ENCODE assay signal across 2 cellular contexts in genomic region chr1:46136711-46137110, GRCh38.
TF ChIP-seq lines count a peak whose summit lies in the region.

No MANE protein-coding gene starts in this region.

TF ChIP-seq in SK-N-SH, 30 proteins besides CTCF, POLR2A, EP300 and RAD21 (continued from another document):
- TF ChIP-seq, protein P1, sequence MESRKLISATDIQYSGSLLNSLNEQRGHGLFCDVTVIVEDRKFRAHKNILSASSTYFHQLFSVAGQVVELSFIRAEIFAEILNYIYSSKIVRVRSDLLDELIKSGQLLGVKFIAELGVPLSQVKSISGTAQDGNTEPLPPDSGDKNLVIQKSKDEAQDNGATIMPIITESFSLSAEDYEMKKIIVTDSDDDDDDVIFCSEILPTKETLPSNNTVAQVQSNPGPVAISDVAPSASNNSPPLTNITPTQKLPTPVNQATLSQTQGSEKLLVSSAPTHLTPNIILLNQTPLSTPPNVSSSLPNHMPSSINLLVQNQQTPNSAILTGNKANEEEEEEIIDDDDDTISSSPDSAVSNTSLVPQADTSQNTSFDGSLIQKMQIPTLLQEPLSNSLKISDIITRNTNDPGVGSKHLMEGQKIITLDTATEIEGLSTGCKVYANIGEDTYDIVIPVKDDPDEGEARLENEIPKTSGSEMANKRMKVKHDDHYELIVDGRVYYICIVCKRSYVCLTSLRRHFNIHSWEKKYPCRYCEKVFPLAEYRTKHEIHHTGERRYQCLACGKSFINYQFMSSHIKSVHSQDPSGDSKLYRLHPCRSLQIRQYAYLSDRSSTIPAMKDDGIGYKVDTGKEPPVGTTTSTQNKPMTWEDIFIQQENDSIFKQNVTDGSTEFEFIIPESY (IDR thresholded peaks at IDR 0.05; ENCODE audit: borderline replicate concordance, low read depth): no peak
- no peak for TF ChIP-seq FOSL2 (IDR thresholded peaks at IDR 0.05; ENCODE audit: borderline replicate concordance, low read depth)
- TF ChIP-seq NRF1 (IDR thresholded peaks at IDR 0.05; ENCODE audit: low read depth, low read length): no peak
- no peak for TF ChIP-seq IRF3 (IDR thresholded peaks at IDR 0.05; ENCODE audit: low read depth, low read length)
- no peak for TF ChIP-seq MEF2A (IDR thresholded peaks at IDR 0.05; ENCODE audit: borderline replicate concordance, low read depth)
- TF ChIP-seq, protein P2, sequence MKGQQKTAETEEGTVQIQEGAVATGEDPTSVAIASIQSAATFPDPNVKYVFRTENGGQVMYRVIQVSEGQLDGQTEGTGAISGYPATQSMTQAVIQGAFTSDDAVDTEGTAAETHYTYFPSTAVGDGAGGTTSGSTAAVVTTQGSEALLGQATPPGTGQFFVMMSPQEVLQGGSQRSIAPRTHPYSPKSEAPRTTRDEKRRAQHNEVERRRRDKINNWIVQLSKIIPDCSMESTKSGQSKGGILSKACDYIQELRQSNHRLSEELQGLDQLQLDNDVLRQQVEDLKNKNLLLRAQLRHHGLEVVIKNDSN (IDR thresholded peaks at IDR 0.05; ENCODE audit: borderline replicate concordance, low read depth): no peak
- TF ChIP-seq NFIC (IDR thresholded peaks at IDR 0.05; ENCODE audit: borderline replicate concordance): no peak
- TF ChIP-seq YY1 (IDR thresholded peaks at IDR 0.05; ENCODE audit: low read depth): no peak
- no peak for TF ChIP-seq TCF12 (IDR thresholded peaks at IDR 0.05)
- no peak for TF ChIP-seq RXRA (IDR thresholded peaks at IDR 0.05; ENCODE audit: borderline replicate concordance, low read depth)
- no peak for TF ChIP-seq REST (IDR thresholded peaks at IDR 0.05; ENCODE audit: low read depth, low read length)
- no peak for TF ChIP-seq TAF1 (IDR thresholded peaks at IDR 0.05; ENCODE audit: borderline replicate concordance, low read depth, low read length)
- TF ChIP-seq CHD2 (IDR thresholded peaks at IDR 0.05; ENCODE audit: low read length, partially characterized antibody): no peak
- TF ChIP-seq RFX5 (IDR thresholded peaks at IDR 0.05; ENCODE audit: low read length): no peak

TF ChIP-seq in SK-N-SH treated with all-trans-retinoic acid at 6 μM for 48 hours, 23 proteins besides CTCF, POLR2A, EP300 and RAD21 (continued from another document):
- TF ChIP-seq TSHZ2 (CRISPR knock-in tag; IDR thresholded peaks at IDR 0.05) (no peak), CSDC2 (CRISPR knock-in tag; IDR thresholded peaks at IDR 0.05) (no peak), ZNF70 (CRISPR knock-in tag; IDR thresholded peaks at IDR 0.05) (no peak)
